In the genomic region with DNA sequence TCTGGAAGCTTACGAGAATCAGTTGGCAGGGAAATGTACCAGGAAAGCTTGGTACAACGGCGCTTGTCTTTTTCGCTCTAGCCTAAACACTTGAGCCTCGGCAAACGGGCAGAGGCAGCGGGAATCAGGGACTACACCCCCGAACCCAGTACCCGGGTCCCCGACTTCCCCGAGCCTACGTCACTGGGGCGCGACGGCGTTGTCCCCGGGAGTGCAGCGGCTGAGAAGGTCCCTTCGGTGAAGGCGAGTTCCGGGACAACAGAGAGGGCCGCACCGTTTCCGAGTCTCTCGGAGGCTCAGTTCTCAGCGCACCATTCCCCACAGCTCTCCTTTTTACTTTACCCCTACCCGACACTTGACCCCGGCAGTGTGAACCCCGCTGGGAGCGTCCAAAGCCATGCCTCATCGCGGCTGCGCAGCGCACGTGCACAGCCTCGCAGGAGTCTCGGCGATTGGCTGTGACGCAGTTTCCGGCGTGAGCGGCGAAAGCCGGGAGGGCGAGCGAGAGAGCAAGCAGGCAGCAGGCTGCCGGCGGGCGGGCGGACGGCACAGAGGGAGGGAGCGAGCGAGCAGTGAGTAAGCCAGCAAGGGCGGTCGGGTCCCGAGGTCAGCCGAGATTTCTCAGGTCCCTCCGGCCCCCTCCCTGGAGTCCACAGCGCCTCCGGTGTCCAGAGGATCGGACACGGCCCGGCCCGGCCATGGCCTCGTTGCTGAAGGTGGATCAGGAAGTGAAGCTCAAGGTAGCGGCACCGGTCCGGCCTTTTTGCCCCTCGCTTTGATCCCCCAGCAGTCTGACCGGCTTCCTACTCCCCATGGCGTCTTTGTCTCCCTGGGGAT, we compare ENCODE assay signal across 1 cellular context.
A peak's percentile ranks its signal among the peaks of the same experiment; 100 is the strongest.
TF ChIP-seq lines count a peak whose summit lies in the region.

Gene PSME3, plus strand, starts transcription at position 464 of the 837 bp plus-strand sequence. Its CDS starts 235 bp downstream, at position 699.

TF ChIP-seq in WTC11, 78 proteins besides CTCF, POLR2A, EP300 and RAD21 (continued from another document):
- peak; percentile 92; the same call in 1 of the 2 replicates for TF ChIP-seq ARID4B (CRISPR knock-in tag; IDR thresholded peaks at IDR 0.05; ENCODE audit: borderline replicate concordance)
- TF ChIP-seq SMAD4 (CRISPR knock-in tag; IDR thresholded peaks at IDR 0.05): peak; percentile 67; the same call in 1 of the 2 replicates
- TF ChIP-seq SMAD3 (CRISPR knock-in tag; IDR thresholded peaks at IDR 0.05; ENCODE audit: borderline replicate concordance): peak; percentile 66; the same call in 1 of the 2 replicates
- TF ChIP-seq PREB (CRISPR knock-in tag; IDR thresholded peaks at IDR 0.05; ENCODE audit: borderline replicate concordance): 0 out of 2 replicates have a peak, but pooled peaks have one; percentile 38
- TF ChIP-seq CBFB (CRISPR knock-in tag; IDR thresholded peaks at IDR 0.05; ENCODE audit: low read depth): peak; percentile 40; the same call in 1 of the 2 replicates
- TF ChIP-seq, protein P1, sequence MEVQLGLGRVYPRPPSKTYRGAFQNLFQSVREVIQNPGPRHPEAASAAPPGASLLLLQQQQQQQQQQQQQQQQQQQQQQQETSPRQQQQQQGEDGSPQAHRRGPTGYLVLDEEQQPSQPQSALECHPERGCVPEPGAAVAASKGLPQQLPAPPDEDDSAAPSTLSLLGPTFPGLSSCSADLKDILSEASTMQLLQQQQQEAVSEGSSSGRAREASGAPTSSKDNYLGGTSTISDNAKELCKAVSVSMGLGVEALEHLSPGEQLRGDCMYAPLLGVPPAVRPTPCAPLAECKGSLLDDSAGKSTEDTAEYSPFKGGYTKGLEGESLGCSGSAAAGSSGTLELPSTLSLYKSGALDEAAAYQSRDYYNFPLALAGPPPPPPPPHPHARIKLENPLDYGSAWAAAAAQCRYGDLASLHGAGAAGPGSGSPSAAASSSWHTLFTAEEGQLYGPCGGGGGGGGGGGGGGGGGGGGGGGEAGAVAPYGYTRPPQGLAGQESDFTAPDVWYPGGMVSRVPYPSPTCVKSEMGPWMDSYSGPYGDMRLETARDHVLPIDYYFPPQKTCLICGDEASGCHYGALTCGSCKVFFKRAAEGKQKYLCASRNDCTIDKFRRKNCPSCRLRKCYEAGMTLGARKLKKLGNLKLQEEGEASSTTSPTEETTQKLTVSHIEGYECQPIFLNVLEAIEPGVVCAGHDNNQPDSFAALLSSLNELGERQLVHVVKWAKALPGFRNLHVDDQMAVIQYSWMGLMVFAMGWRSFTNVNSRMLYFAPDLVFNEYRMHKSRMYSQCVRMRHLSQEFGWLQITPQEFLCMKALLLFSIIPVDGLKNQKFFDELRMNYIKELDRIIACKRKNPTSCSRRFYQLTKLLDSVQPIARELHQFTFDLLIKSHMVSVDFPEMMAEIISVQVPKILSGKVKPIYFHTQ (CRISPR knock-in tag; IDR thresholded peaks at IDR 0.05): 0 out of 2 replicates have a peak, but pooled peaks have one; percentile 26
- TF ChIP-seq, protein P2, sequence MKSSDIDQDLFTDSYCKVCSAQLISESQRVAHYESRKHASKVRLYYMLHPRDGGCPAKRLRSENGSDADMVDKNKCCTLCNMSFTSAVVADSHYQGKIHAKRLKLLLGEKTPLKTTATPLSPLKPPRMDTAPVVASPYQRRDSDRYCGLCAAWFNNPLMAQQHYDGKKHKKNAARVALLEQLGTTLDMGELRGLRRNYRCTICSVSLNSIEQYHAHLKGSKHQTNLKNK (CRISPR knock-in tag; IDR thresholded peaks at IDR 0.05): peak; percentile 67; the same call in 1 of the 2 replicates
- TF ChIP-seq ZNF396 (CRISPR knock-in tag; IDR thresholded peaks at IDR 0.05; ENCODE audit: borderline replicate concordance): no peak
- no peak for TF ChIP-seq NR2C2 (CRISPR knock-in tag; IDR thresholded peaks at IDR 0.05)
- TF ChIP-seq HMGA2 (CRISPR knock-in tag; IDR thresholded peaks at IDR 0.05): no peak
- no peak for TF ChIP-seq RORB (CRISPR knock-in tag; IDR thresholded peaks at IDR 0.05)
- TF ChIP-seq, protein P3, sequence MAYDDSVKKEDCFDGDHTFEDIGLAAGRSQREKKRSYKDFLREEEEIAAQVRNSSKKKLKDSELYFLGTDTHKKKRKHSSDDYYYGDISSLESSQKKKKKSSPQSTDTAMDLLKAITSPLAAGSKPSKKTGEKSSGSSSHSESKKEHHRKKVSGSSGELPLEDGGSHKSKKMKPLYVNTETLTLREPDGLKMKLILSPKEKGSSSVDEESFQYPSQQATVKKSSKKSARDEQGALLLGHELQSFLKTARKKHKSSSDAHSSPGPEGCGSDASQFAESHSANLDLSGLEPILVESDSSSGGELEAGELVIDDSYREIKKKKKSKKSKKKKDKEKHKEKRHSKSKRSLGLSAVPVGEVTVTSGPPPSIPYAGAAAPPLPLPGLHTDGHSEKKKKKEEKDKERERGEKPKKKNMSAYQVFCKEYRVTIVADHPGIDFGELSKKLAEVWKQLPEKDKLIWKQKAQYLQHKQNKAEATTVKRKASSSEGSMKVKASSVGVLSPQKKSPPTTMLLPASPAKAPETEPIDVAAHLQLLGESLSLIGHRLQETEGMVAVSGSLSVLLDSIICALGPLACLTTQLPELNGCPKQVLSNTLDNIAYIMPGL (CRISPR knock-in tag; IDR thresholded peaks at IDR 0.05): 0 out of 2 replicates have a peak, but pooled peaks have one; percentile 16
- peak; percentile 81; the same call in 1 of the 2 replicates for TF ChIP-seq JUN (CRISPR knock-in tag; IDR thresholded peaks at IDR 0.05)
- no peak; the same call in 1 of the 2 replicates for TF ChIP-seq ESRRA (CRISPR knock-in tag; IDR thresholded peaks at IDR 0.05; ENCODE audit: borderline replicate concordance)
- peak; percentile 100 for TF ChIP-seq MAX (CRISPR knock-in tag; IDR thresholded peaks at IDR 0.05)
- no peak for TF ChIP-seq NFYB (CRISPR knock-in tag; conservative IDR thresholded peaks at IDR 0.05; ENCODE audit: low read depth)
- TF ChIP-seq, protein P4, sequence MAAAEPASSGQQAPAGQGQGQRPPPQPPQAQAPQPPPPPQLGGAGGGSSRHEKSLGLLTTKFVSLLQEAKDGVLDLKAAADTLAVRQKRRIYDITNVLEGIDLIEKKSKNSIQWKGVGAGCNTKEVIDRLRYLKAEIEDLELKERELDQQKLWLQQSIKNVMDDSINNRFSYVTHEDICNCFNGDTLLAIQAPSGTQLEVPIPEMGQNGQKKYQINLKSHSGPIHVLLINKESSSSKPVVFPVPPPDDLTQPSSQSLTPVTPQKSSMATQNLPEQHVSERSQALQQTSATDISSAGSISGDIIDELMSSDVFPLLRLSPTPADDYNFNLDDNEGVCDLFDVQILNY (CRISPR knock-in tag; IDR thresholded peaks at IDR 0.05): peak; percentile 58; the same call in 1 of the 2 replicates
- peak; percentile 95 for TF ChIP-seq FOXK1 (CRISPR knock-in tag; IDR thresholded peaks at IDR 0.05)
- peak; percentile 92 for TF ChIP-seq GABPB1 (CRISPR knock-in tag; IDR thresholded peaks at IDR 0.05)
- TF ChIP-seq CREB1 (CRISPR knock-in tag; IDR thresholded peaks at IDR 0.05): peak; percentile 88; the same call in 1 of the 2 replicates
- TF ChIP-seq TEAD1 (CRISPR knock-in tag; IDR thresholded peaks at IDR 0.05): peak; percentile 66; the same call in 1 of the 2 replicates
- TF ChIP-seq KAT7 (CRISPR knock-in tag; IDR thresholded peaks at IDR 0.05; ENCODE audit: borderline replicate concordance): 0 out of 2 replicates have a peak, but pooled peaks have one; percentile 67
- no peak for TF ChIP-seq ERG (CRISPR knock-in tag; IDR thresholded peaks at IDR 0.05)
- TF ChIP-seq, protein P5, sequence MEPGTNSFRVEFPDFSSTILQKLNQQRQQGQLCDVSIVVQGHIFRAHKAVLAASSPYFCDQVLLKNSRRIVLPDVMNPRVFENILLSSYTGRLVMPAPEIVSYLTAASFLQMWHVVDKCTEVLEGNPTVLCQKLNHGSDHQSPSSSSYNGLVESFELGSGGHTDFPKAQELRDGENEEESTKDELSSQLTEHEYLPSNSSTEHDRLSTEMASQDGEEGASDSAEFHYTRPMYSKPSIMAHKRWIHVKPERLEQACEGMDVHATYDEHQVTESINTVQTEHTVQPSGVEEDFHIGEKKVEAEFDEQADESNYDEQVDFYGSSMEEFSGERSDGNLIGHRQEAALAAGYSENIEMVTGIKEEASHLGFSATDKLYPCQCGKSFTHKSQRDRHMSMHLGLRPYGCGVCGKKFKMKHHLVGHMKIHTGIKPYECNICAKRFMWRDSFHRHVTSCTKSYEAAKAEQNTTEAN (CRISPR knock-in tag; IDR thresholded peaks at IDR 0.05): no peak
- peak; percentile 92 for TF ChIP-seq FOXP4 (CRISPR knock-in tag; IDR thresholded peaks at IDR 0.05)
- TF ChIP-seq ZNF281 (CRISPR knock-in tag; IDR thresholded peaks at IDR 0.05): 0 out of 2 replicates have a peak, but pooled peaks have one; percentile 40
- TF ChIP-seq ETV6 (CRISPR knock-in tag; IDR thresholded peaks at IDR 0.05): peak; percentile 38; the same call in 1 of the 2 replicates
- no peak for TF ChIP-seq ZNF121 (CRISPR knock-in tag; IDR thresholded peaks at IDR 0.05)
